8 cellular contexts compared by ENCODE assay signal in the genomic region with DNA sequence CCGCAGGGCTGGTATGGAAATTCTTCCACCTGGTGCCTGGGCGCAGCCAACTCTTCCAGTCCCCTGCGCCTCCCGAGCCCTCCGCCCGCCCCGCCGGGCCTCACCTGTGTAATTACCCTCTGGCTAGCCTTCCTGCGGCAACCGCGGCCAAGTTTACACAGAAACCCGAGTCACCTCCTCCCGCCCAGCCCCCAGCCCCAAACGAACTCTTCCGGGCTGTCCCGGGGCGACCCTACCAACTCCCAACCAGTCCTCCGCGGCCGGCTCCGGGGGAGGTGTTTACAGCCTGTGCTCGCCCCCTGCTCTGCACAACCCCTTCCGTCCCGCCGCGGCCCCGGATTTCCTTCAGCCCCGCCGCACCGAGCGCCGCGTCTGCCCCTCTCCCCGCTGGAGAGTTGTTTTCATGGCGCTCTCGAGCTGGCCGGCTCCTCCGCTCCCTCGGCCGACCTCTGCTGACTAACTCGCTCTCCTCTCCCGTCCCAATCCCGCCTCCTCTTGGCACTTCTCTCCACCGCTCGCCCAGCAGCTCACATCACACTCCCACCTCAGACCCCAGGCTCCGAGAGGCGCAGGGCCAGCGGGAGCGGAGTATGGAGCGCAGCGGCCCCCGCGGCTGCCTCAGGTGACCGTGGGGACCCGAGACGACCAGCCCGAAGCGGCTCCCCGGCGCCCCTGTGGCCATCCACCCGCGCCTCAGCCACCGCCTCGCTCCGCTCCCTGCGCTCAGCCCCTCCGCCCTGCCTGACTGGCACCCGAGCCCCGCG. TPM values are rescaled to one million over a fixed set of nuclear protein-coding genes. Genes with fewer than 3 reads are reported as not detected.
DNase-seq lines count a peak whose midpoint lies in the region; ATAC-seq and TF ChIP-seq lines count a peak whose summit lies in the region.

No MANE protein-coding gene starts in this region.

- no peaks in the 10 kb centered on the region for H3K27me3 Mint-ChIP-seq in naive thymus-derived CD8-positive, alpha-beta T cell

- H3K4me3 Mint-ChIP-seq in naive thymus-derived CD8-positive, alpha-beta T cell, result peak overlapping the region; percentile 95 to 100 (median 97)

- H3K27ac Mint-ChIP-seq in naive thymus-derived CD8-positive, alpha-beta T cell, result peak overlapping the region; percentile 95 to 100 (median 99)

- peaks cover 12 to 80% (median 48%) of the 10 kb centered on the region in 4 donors for H3K4me1 Mint-ChIP-seq in naive thymus-derived CD8-positive, alpha-beta T cell

- H2AFZ ChIP-seq in OCI-LY3 (ENCODE audit: low read depth, low read length), result peak overlapping the region; percentile 63; the same call in 1 of the 2 replicates

- H3K9me3 Mint-ChIP-seq in naive thymus-derived CD8-positive, alpha-beta T cell, result no peaks in the 10 kb centered on the region

- DNase-seq in AG04449 (ENCODE audit: low read depth, low spot score) (no peak), activated T-helper 1 cell treated with Interleukin-2 at 50 U/mL for 16 hours (ENCODE audit: low read depth) (peak; percentile 60), fibroblast of gingiva (ENCODE audit: low read depth) (peak; percentile 65)
- peak; percentile 49 to 82 (median 63) for DNase-seq in naive thymus-derived CD8-positive, alpha-beta T cell
- DNase-seq in stimulated activated naive CD8-positive, alpha-beta T cell treated with anti-CD3 and anti-CD28 coated beads, Interleukin-15, Interleukin-2, amounts not matched to agents 100 U/mL and 50 U/mL, for 24 hours, result peak; percentile 66

- H3K4me1 ChIP-seq in OCI-LY3 (ENCODE audit: low read length), result peaks cover 48% of the 10 kb centered on the region

- no peaks in the 10 kb centered on the region for H3K9me3 ChIP-seq in OCI-LY3 (ENCODE audit: insufficient read depth, low read length)

- TF ChIP-seq CTCF in AG04449 (IDR thresholded peaks at IDR 0.05; ENCODE audit: insufficient read depth, low read length, missing control alignments) (no peak), OCI-LY3 (IDR thresholded peaks at IDR 0.05; ENCODE audit: low read depth, low read length) (no peak)

- CTCF ChIA-PET in AG04449 (lab: Yijun Ruan, JAX), result interaction anchor here (1.1 kb wide), 1 partner anchor 10 kb away, joined by 3 read pairs; no protein-coding TSS in a partner anchor

- H3K27ac ChIP-seq in OCI-LY3 (ENCODE audit: low read length), result peak overlapping the region; percentile 81

- no peaks in the 10 kb centered on the region for H4K20me1 ChIP-seq in OCI-LY3 (ENCODE audit: insufficient read depth, low read length)

- peaks cover 5% of the 10 kb centered on the region for H3K79me2 ChIP-seq in OCI-LY3 (ENCODE audit: low read length)

- POLR2A ChIA-PET in AG04449 (lab: Yijun Ruan, JAX), result interaction anchor here (0.7 to 0.9 kb wide), 2 partner anchors 16 to 19 kb away, joined by 3 read pairs; no protein-coding TSS in a partner anchor
- POLR2A ChIA-PET in naive thymus-derived CD8-positive, alpha-beta T cell (lab: Charles Lee), result interaction anchor here (0.6 to 2.3 kb wide), 8 partner anchors 11 to 499 kb away, joined by 3 to 23 read pairs (median 3); no protein-coding TSS in a partner anchor

- H3K36me3 Mint-ChIP-seq in naive thymus-derived CD8-positive, alpha-beta T cell, result peaks cover 0 to 22% (median 10%) of the 10 kb centered on the region in 3 donors

- H3K27me3 ChIP-seq in OCI-LY3 (ENCODE audit: low read depth, low read length), result no peaks in the 10 kb centered on the region

- H3K4me3 ChIP-seq in AG04449 (ENCODE audit: low read depth, low read length) (peak overlapping the region; percentile 84), OCI-LY3 (ENCODE audit: low read length) (peak overlapping the region; percentile 83)

- peak overlapping the region; percentile 89 for H3K4me2 ChIP-seq in OCI-LY3 (ENCODE audit: low read length)

- H3K36me3 ChIP-seq in OCI-LY3 (replicated peaks; ENCODE audit: low read depth, low read length), result peaks cover 5% of the 10 kb centered on the region

- peak overlapping the region; percentile 81 for H3K9ac ChIP-seq in OCI-LY3 (ENCODE audit: low read length)

- ATAC-seq in GM18867 (IDR thresholded peaks at IDR 0.05; ENCODE audit: unreplicated experiment) (peak; percentile 14), HG03139 (IDR thresholded peaks at IDR 0.05; ENCODE audit: unreplicated experiment) (peak; percentile 17)
- ATAC-seq in naive thymus-derived CD8-positive, alpha-beta T cell, result peak; percentile 56 to 62
- ATAC-seq in stimulated activated naive CD8-positive, alpha-beta T cell treated with anti-CD3 and anti-CD28 coated beads, Interleukin-15, Interleukin-2, amounts not matched to agents 100 U/mL and 50 U/mL, for 24 hours, result peak; percentile 59

RNA-seq across cellular contexts. Expression of gene ATOSA, which starts 0.5 kb away (rescaled TPM):
- total RNA-seq in naive thymus-derived CD8-positive, alpha-beta T cell, result 100 to 1,000 TPM; 101 TPM
- 10 to 100 TPM in 1 of 3 donors, 1 to 10 TPM in 2; 9.0 to 13.1 (median 9.6) TPM for polyA plus RNA-seq in naive thymus-derived CD8-positive, alpha-beta T cell
